In genomic region chr13:21031594-21031993, GRCh38 we compare ENCODE assay signal across 1 cellular context.
TF ChIP-seq lines count a peak whose summit lies in the region.

No MANE protein-coding gene starts in this region.

TF ChIP-seq in GM12878, 131 proteins besides CTCF, POLR2A, EP300 and RAD21:
- TF ChIP-seq KLF5 (IDR thresholded peaks at IDR 0.05; ENCODE audit: partially characterized antibody) (no peak), NR2F1 (conservative IDR thresholded peaks at IDR 0.05) (no peak), IKZF2 (IDR thresholded peaks at IDR 0.05) (no peak), MLLT1 (IDR thresholded peaks at IDR 0.05) (no peak), ZNF622 (IDR thresholded peaks at IDR 0.05) (no peak), TCF7 (IDR thresholded peaks at IDR 0.05; ENCODE audit: borderline replicate concordance) (no peak), SUPT20H (IDR thresholded peaks at IDR 0.05; ENCODE audit: borderline replicate concordance, control insufficient read depth, low read depth, low read length) (no peak), NFYA (IDR thresholded peaks at IDR 0.05; ENCODE audit: borderline replicate concordance, low read depth, low read length) (no peak), CHD2 (IDR thresholded peaks at IDR 0.05; ENCODE audit: borderline replicate concordance, low read depth, low read length) (no peak), CREB1 (IDR thresholded peaks at IDR 0.05; ENCODE audit: low read depth) (no peak), SMC3 (IDR thresholded peaks at IDR 0.05; ENCODE audit: borderline replicate concordance, low read length) (no peak), EZH2 (IDR thresholded peaks at IDR 0.05; ENCODE audit: borderline replicate concordance, control insufficient read depth, low read depth, low read length) (no peak)
- TF ChIP-seq, protein P1, sequence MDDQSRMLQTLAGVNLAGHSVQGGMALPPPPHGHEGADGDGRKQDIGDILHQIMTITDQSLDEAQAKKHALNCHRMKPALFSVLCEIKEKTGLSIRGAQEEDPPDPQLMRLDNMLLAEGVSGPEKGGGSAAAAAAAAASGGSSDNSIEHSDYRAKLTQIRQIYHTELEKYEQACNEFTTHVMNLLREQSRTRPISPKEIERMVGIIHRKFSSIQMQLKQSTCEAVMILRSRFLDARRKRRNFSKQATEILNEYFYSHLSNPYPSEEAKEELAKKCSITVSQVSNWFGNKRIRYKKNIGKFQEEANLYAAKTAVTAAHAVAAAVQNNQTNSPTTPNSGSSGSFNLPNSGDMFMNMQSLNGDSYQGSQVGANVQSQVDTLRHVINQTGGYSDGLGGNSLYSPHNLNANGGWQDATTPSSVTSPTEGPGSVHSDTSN (IDR thresholded peaks at IDR 0.05; ENCODE audit: insufficient replicate concordance, low read depth, low read length): no peak
- TF ChIP-seq, protein P2, sequence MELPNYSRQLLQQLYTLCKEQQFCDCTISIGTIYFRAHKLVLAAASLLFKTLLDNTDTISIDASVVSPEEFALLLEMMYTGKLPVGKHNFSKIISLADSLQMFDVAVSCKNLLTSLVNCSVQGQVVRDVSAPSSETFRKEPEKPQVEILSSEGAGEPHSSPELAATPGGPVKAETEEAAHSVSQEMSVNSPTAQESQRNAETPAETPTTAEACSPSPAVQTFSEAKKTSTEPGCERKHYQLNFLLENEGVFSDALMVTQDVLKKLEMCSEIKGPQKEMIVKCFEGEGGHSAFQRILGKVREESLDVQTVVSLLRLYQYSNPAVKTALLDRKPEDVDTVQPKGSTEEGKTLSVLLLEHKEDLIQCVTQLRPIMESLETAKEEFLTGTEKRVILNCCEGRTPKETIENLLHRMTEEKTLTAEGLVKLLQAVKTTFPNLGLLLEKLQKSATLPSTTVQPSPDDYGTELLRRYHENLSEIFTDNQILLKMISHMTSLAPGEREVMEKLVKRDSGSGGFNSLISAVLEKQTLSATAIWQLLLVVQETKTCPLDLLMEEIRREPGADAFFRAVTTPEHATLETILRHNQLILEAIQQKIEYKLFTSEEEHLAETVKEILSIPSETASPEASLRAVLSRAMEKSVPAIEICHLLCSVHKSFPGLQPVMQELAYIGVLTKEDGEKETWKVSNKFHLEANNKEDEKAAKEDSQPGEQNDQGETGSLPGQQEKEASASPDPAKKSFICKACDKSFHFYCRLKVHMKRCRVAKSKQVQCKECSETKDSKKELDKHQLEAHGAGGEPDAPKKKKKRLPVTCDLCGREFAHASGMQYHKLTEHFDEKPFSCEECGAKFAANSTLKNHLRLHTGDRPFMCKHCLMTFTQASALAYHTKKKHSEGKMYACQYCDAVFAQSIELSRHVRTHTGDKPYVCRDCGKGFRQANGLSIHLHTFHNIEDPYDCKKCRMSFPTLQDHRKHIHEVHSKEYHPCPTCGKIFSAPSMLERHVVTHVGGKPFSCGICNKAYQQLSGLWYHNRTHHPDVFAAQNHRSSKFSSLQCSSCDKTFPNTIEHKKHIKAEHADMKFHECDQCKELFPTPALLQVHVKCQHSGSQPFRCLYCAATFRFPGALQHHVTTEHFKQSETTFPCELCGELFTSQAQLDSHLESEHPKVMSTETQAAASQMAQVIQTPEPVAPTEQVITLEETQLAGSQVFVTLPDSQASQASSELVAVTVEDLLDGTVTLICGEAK (IDR thresholded peaks at IDR 0.05; ENCODE audit: borderline replicate concordance): no peak
- TF ChIP-seq, protein P3, sequence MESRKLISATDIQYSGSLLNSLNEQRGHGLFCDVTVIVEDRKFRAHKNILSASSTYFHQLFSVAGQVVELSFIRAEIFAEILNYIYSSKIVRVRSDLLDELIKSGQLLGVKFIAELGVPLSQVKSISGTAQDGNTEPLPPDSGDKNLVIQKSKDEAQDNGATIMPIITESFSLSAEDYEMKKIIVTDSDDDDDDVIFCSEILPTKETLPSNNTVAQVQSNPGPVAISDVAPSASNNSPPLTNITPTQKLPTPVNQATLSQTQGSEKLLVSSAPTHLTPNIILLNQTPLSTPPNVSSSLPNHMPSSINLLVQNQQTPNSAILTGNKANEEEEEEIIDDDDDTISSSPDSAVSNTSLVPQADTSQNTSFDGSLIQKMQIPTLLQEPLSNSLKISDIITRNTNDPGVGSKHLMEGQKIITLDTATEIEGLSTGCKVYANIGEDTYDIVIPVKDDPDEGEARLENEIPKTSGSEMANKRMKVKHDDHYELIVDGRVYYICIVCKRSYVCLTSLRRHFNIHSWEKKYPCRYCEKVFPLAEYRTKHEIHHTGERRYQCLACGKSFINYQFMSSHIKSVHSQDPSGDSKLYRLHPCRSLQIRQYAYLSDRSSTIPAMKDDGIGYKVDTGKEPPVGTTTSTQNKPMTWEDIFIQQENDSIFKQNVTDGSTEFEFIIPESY (IDR thresholded peaks at IDR 0.05): no peak
- TF ChIP-seq, protein P4, sequence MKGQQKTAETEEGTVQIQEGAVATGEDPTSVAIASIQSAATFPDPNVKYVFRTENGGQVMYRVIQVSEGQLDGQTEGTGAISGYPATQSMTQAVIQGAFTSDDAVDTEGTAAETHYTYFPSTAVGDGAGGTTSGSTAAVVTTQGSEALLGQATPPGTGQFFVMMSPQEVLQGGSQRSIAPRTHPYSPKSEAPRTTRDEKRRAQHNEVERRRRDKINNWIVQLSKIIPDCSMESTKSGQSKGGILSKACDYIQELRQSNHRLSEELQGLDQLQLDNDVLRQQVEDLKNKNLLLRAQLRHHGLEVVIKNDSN (IDR thresholded peaks at IDR 0.05; ENCODE audit: borderline replicate concordance, extremely low read length, insufficient read depth, low read depth, low read length): no peak
- TF ChIP-seq, protein P5, sequence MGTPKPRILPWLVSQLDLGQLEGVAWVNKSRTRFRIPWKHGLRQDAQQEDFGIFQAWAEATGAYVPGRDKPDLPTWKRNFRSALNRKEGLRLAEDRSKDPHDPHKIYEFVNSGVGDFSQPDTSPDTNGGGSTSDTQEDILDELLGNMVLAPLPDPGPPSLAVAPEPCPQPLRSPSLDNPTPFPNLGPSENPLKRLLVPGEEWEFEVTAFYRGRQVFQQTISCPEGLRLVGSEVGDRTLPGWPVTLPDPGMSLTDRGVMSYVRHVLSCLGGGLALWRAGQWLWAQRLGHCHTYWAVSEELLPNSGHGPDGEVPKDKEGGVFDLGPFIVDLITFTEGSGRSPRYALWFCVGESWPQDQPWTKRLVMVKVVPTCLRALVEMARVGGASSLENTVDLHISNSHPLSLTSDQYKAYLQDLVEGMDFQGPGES (IDR thresholded peaks at IDR 0.05): no peak
- TF ChIP-seq, protein P6, sequence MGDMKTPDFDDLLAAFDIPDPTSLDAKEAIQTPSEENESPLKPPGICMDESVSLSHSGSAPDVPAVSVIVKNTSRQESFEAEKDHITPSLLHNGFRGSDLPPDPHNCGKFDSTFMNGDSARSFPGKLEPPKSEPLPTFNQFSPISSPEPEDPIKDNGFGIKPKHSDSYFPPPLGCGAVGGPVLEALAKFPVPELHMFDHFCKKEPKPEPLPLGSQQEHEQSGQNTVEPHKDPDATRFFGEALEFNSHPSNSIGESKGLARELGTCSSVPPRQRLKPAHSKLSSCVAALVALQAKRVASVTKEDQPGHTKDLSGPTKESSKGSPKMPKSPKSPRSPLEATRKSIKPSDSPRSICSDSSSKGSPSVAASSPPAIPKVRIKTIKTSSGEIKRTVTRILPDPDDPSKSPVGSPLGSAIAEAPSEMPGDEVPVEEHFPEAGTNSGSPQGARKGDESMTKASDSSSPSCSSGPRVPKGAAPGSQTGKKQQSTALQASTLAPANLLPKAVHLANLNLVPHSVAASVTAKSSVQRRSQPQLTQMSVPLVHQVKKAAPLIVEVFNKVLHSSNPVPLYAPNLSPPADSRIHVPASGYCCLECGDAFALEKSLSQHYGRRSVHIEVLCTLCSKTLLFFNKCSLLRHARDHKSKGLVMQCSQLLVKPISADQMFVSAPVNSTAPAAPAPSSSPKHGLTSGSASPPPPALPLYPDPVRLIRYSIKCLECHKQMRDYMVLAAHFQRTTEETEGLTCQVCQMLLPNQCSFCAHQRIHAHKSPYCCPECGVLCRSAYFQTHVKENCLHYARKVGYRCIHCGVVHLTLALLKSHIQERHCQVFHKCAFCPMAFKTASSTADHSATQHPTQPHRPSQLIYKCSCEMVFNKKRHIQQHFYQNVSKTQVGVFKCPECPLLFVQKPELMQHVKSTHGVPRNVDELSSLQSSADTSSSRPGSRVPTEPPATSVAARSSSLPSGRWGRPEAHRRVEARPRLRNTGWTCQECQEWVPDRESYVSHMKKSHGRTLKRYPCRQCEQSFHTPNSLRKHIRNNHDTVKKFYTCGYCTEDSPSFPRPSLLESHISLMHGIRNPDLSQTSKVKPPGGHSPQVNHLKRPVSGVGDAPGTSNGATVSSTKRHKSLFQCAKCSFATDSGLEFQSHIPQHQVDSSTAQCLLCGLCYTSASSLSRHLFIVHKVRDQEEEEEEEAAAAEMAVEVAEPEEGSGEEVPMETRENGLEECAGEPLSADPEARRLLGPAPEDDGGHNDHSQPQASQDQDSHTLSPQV (IDR thresholded peaks at IDR 0.05): no peak
TF ChIP-seq in GM12878: peak in this region for 0.
